Comparison of ENCODE assay signal across 1 cellular context in genomic region chr10:25059990-25060389, GRCh38.
TF ChIP-seq lines count a peak whose summit lies in the region.

No MANE protein-coding gene starts in this region.

TF ChIP-seq in H1, 55 proteins besides CTCF, POLR2A, EP300 and RAD21:
- no peak for TF ChIP-seq SRF (IDR thresholded peaks at IDR 0.05; ENCODE audit: low read depth, low read length)
- TF ChIP-seq CREB1 (IDR thresholded peaks at IDR 0.05) = no peak
- TF ChIP-seq SP4 (IDR thresholded peaks at IDR 0.05; ENCODE audit: low read length) = no peak
- no peak for TF ChIP-seq POLR2AphosphoS5 (IDR thresholded peaks at IDR 0.05; ENCODE audit: low read depth, low read length)
- TF ChIP-seq ATF3 (IDR thresholded peaks at IDR 0.05; ENCODE audit: insufficient read depth, low read depth, low read length) = no peak
- TF ChIP-seq SUZ12 (IDR thresholded peaks at IDR 0.05; ENCODE audit: low read length) = no peak
- TF ChIP-seq RXRA (IDR thresholded peaks at IDR 0.05; ENCODE audit: insufficient read depth, low read depth, low read length) = no peak
- no peak for TF ChIP-seq EZH2 (IDR thresholded peaks at IDR 0.05; ENCODE audit: low read depth, low read length, severe bottlenecking)
- no peak for TF ChIP-seq SIRT6 (IDR thresholded peaks at IDR 0.05; ENCODE audit: low read length)
- TF ChIP-seq, protein P1, sequence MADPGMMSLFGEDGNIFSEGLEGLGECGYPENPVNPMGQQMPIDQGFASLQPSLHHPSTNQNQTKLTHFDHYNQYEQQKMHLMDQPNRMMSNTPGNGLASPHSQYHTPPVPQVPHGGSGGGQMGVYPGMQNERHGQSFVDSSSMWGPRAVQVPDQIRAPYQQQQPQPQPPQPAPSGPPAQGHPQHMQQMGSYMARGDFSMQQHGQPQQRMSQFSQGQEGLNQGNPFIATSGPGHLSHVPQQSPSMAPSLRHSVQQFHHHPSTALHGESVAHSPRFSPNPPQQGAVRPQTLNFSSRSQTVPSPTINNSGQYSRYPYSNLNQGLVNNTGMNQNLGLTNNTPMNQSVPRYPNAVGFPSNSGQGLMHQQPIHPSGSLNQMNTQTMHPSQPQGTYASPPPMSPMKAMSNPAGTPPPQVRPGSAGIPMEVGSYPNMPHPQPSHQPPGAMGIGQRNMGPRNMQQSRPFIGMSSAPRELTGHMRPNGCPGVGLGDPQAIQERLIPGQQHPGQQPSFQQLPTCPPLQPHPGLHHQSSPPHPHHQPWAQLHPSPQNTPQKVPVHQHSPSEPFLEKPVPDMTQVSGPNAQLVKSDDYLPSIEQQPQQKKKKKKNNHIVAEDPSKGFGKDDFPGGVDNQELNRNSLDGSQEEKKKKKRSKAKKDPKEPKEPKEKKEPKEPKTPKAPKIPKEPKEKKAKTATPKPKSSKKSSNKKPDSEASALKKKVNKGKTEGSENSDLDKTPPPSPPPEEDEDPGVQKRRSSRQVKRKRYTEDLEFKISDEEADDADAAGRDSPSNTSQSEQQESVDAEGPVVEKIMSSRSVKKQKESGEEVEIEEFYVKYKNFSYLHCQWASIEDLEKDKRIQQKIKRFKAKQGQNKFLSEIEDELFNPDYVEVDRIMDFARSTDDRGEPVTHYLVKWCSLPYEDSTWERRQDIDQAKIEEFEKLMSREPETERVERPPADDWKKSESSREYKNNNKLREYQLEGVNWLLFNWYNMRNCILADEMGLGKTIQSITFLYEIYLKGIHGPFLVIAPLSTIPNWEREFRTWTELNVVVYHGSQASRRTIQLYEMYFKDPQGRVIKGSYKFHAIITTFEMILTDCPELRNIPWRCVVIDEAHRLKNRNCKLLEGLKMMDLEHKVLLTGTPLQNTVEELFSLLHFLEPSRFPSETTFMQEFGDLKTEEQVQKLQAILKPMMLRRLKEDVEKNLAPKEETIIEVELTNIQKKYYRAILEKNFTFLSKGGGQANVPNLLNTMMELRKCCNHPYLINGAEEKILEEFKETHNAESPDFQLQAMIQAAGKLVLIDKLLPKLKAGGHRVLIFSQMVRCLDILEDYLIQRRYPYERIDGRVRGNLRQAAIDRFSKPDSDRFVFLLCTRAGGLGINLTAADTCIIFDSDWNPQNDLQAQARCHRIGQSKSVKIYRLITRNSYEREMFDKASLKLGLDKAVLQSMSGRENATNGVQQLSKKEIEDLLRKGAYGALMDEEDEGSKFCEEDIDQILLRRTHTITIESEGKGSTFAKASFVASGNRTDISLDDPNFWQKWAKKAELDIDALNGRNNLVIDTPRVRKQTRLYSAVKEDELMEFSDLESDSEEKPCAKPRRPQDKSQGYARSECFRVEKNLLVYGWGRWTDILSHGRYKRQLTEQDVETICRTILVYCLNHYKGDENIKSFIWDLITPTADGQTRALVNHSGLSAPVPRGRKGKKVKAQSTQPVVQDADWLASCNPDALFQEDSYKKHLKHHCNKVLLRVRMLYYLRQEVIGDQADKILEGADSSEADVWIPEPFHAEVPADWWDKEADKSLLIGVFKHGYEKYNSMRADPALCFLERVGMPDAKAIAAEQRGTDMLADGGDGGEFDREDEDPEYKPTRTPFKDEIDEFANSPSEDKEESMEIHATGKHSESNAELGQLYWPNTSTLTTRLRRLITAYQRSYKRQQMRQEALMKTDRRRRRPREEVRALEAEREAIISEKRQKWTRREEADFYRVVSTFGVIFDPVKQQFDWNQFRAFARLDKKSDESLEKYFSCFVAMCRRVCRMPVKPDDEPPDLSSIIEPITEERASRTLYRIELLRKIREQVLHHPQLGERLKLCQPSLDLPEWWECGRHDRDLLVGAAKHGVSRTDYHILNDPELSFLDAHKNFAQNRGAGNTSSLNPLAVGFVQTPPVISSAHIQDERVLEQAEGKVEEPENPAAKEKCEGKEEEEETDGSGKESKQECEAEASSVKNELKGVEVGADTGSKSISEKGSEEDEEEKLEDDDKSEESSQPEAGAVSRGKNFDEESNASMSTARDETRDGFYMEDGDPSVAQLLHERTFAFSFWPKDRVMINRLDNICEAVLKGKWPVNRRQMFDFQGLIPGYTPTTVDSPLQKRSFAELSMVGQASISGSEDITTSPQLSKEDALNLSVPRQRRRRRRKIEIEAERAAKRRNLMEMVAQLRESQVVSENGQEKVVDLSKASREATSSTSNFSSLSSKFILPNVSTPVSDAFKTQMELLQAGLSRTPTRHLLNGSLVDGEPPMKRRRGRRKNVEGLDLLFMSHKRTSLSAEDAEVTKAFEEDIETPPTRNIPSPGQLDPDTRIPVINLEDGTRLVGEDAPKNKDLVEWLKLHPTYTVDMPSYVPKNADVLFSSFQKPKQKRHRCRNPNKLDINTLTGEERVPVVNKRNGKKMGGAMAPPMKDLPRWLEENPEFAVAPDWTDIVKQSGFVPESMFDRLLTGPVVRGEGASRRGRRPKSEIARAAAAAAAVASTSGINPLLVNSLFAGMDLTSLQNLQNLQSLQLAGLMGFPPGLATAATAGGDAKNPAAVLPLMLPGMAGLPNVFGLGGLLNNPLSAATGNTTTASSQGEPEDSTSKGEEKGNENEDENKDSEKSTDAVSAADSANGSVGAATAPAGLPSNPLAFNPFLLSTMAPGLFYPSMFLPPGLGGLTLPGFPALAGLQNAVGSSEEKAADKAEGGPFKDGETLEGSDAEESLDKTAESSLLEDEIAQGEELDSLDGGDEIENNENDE (IDR thresholded peaks at IDR 0.05; ENCODE audit: insufficient replicate concordance, low read length) = no peak
- no peak for TF ChIP-seq GTF2F1 (IDR thresholded peaks at IDR 0.05; ENCODE audit: borderline replicate concordance, low read depth, low read length)
- TF ChIP-seq RFX5 (IDR thresholded peaks at IDR 0.05; ENCODE audit: borderline replicate concordance, low read depth, low read length) = no peak
- no peak for TF ChIP-seq SAP30 (IDR thresholded peaks at IDR 0.05; ENCODE audit: insufficient read depth, insufficient replicate concordance, low read length)
- no peak for TF ChIP-seq TAF1 (IDR thresholded peaks at IDR 0.05; ENCODE audit: low read depth, low read length)
